In the genomic region with DNA sequence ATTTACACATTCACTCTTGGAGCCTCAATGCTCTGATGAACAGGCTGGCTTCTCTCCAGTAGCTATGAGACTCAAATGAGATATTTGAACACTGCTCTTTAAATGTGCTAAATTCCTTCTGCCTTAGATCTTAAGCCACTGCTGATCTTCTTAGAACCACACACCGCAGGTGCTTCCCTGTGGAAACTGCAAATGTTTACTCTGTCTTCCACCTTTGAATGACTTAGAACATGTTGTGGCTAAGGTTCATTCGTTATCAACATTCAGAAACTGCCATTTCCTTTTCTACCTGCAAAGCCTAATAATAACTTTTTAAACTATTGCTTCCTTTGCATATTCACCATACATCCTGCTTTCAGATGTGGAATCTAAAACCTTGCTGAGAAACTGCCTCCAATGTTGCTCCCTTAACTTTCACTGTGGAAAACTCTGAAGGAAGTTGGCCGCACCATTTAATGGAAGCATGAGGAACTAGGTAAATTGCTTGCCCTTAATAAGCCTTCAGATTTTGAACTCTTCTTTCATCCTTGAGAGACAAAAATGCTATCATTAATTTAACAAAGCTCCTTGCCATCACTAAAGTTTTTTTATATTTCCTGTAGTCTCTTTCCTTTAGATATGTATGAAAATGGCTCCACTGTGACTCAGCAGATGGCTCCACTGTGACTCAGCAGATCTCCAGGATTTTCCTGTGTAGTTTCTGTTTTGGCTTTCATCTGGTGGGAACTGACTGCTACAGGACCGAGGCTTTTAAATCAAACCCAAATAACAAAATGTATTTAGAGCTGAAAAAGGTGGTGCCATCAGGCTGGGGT, we compare ENCODE assay signal across 1 cellular context.
TF ChIP-seq lines count a peak whose summit lies in the region.

No MANE protein-coding gene starts in this region.

TF ChIP-seq in K562, 482 proteins besides CTCF, POLR2A, EP300 and RAD21 (continued from another document and continues in another):
- TF ChIP-seq, protein P1, sequence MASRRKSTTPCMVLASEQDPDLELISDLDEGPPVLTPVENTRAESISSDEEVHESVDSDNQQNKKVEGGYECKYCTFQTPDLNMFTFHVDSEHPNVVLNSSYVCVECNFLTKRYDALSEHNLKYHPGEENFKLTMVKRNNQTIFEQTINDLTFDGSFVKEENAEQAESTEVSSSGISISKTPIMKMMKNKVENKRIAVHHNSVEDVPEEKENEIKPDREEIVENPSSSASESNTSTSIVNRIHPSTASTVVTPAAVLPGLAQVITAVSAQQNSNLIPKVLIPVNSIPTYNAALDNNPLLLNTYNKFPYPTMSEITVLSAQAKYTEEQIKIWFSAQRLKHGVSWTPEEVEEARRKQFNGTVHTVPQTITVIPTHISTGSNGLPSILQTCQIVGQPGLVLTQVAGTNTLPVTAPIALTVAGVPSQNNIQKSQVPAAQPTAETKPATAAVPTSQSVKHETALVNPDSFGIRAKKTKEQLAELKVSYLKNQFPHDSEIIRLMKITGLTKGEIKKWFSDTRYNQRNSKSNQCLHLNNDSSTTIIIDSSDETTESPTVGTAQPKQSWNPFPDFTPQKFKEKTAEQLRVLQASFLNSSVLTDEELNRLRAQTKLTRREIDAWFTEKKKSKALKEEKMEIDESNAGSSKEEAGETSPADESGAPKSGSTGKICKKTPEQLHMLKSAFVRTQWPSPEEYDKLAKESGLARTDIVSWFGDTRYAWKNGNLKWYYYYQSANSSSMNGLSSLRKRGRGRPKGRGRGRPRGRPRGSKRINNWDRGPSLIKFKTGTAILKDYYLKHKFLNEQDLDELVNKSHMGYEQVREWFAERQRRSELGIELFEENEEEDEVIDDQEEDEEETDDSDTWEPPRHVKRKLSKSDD (conservative IDR thresholded peaks at IDR 0.05; ENCODE audit: low read length) = no peak
- TF ChIP-seq SMARCC2 (IDR thresholded peaks at IDR 0.05; ENCODE audit: low read depth) = peak; percentile 73; the same call in 1 of the 2 replicates
- TF ChIP-seq LEF1 (IDR thresholded peaks at IDR 0.05) = no peak
- TF ChIP-seq JUNB (CRISPR knock-in tag; conservative IDR thresholded peaks at IDR 0.05) = no peak
- TF ChIP-seq, protein P2, sequence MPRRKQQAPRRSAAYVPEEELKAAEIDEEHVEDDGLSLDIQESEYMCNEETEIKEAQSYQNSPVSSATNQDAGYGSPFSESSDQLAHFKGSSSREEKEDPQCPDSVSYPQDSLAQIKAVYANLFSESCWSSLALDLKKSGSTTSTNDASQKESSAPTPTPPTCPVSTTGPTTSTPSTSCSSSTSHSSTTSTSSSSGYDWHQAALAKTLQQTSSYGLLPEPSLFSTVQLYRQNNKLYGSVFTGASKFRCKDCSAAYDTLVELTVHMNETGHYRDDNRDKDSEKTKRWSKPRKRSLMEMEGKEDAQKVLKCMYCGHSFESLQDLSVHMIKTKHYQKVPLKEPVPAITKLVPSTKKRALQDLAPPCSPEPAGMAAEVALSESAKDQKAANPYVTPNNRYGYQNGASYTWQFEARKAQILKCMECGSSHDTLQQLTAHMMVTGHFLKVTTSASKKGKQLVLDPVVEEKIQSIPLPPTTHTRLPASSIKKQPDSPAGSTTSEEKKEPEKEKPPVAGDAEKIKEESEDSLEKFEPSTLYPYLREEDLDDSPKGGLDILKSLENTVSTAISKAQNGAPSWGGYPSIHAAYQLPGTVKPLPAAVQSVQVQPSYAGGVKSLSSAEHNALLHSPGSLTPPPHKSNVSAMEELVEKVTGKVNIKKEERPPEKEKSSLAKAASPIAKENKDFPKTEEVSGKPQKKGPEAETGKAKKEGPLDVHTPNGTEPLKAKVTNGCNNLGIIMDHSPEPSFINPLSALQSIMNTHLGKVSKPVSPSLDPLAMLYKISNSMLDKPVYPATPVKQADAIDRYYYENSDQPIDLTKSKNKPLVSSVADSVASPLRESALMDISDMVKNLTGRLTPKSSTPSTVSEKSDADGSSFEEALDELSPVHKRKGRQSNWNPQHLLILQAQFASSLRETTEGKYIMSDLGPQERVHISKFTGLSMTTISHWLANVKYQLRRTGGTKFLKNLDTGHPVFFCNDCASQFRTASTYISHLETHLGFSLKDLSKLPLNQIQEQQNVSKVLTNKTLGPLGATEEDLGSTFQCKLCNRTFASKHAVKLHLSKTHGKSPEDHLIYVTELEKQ (CRISPR knock-in tag; IDR thresholded peaks at IDR 0.05) = no peak
- TF ChIP-seq CC2D1A (IDR thresholded peaks at IDR 0.05) = no peak; the same call in 1 of the 2 replicates
- TF ChIP-seq POLR2AphosphoS5 (IDR thresholded peaks at IDR 0.05; ENCODE audit: control insufficient read depth, insufficient read depth, low read depth, low read length) = no peak
- TF ChIP-seq ZNF699 (CRISPR knock-in tag; IDR thresholded peaks at IDR 0.05; ENCODE audit: insufficient replicate concordance) = no peak
- peak; percentile 49; the same call in 1 of the 2 replicates for TF ChIP-seq CXXC5 (CRISPR knock-in tag; IDR thresholded peaks at IDR 0.05)
- no peak for TF ChIP-seq ZNF224 (CRISPR knock-in tag; IDR thresholded peaks at IDR 0.05)
- no peak for TF ChIP-seq GABPB1 (CRISPR knock-in tag; IDR thresholded peaks at IDR 0.05)
- TF ChIP-seq ESRRB (CRISPR knock-in tag; IDR thresholded peaks at IDR 0.05; ENCODE audit: borderline replicate concordance) = no peak
- TF ChIP-seq ZC3H8 (IDR thresholded peaks at IDR 0.05) = no peak
- peak; percentile 58 for TF ChIP-seq NUFIP1 (IDR thresholded peaks at IDR 0.05; ENCODE audit: partially characterized antibody)
- no peak for TF ChIP-seq PCBP1 (IDR thresholded peaks at IDR 0.05; ENCODE audit: low read depth, low read length, poor library complexity, severe bottlenecking)
- TF ChIP-seq LCOR (CRISPR knock-in tag; IDR thresholded peaks at IDR 0.05) = no peak
- TF ChIP-seq ZNF445 (CRISPR knock-in tag; IDR thresholded peaks at IDR 0.05; ENCODE audit: low read depth) = 0 out of 2 replicates have a peak, but pooled peaks have one; percentile 14
- TF ChIP-seq KAT7 (CRISPR knock-in tag; IDR thresholded peaks at IDR 0.05; ENCODE audit: borderline replicate concordance) = no peak
- peak; percentile 28; the same call in 1 of the 2 replicates for TF ChIP-seq CBFA2T3 (IDR thresholded peaks at IDR 0.05)
- TF ChIP-seq ZNF444 (CRISPR knock-in tag; IDR thresholded peaks at IDR 0.05) = no peak
- TF ChIP-seq SOX6 (IDR thresholded peaks at IDR 0.05) = no peak
- TF ChIP-seq MYBL2 (IDR thresholded peaks at IDR 0.05; ENCODE audit: low read depth) = no peak
- TF ChIP-seq MYBL2 (CRISPR knock-in tag; IDR thresholded peaks at IDR 0.05; ENCODE audit: borderline replicate concordance) = no peak
- no peak for TF ChIP-seq ZNF57 (CRISPR knock-in tag; IDR thresholded peaks at IDR 0.05)
- TF ChIP-seq CREM (IDR thresholded peaks at IDR 0.05; ENCODE audit: low read depth) = no peak
- TF ChIP-seq ZNF263 (CRISPR knock-in tag; IDR thresholded peaks at IDR 0.05; ENCODE audit: borderline replicate concordance) = no peak
- no peak for TF ChIP-seq STAT5B (CRISPR knock-in tag; IDR thresholded peaks at IDR 0.05)
- no peak for TF ChIP-seq PHF8 (IDR thresholded peaks at IDR 0.05; ENCODE audit: borderline replicate concordance, low read length)
- no peak for TF ChIP-seq RHOXF2B (CRISPR knock-in tag; conservative IDR thresholded peaks at IDR 0.05)
- 0 out of 2 replicates have a peak, but pooled peaks have one; percentile 10 for TF ChIP-seq TAF7 (tag; IDR thresholded peaks at IDR 0.05)
- TF ChIP-seq ZNF174 (CRISPR knock-in tag; IDR thresholded peaks at IDR 0.05) = no peak
- TF ChIP-seq, protein P3, sequence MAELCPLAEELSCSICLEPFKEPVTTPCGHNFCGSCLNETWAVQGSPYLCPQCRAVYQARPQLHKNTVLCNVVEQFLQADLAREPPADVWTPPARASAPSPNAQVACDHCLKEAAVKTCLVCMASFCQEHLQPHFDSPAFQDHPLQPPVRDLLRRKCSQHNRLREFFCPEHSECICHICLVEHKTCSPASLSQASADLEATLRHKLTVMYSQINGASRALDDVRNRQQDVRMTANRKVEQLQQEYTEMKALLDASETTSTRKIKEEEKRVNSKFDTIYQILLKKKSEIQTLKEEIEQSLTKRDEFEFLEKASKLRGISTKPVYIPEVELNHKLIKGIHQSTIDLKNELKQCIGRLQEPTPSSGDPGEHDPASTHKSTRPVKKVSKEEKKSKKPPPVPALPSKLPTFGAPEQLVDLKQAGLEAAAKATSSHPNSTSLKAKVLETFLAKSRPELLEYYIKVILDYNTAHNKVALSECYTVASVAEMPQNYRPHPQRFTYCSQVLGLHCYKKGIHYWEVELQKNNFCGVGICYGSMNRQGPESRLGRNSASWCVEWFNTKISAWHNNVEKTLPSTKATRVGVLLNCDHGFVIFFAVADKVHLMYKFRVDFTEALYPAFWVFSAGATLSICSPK (IDR thresholded peaks at IDR 0.05; ENCODE audit: borderline replicate concordance) = no peak
- TF ChIP-seq NRF1 (conservative IDR thresholded peaks at IDR 0.05 in 1 of 2, IDR thresholded peaks at IDR 0.05 in 1 of 2) = no peak
- TF ChIP-seq, protein P4, sequence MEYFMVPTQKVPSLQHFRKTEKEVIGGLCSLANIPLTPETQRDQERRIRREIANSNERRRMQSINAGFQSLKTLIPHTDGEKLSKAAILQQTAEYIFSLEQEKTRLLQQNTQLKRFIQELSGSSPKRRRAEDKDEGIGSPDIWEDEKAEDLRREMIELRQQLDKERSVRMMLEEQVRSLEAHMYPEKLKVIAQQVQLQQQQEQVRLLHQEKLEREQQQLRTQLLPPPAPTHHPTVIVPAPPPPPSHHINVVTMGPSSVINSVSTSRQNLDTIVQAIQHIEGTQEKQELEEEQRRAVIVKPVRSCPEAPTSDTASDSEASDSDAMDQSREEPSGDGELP (CRISPR knock-in tag; IDR thresholded peaks at IDR 0.05; ENCODE audit: borderline replicate concordance) = no peak
- TF ChIP-seq HLTF (IDR thresholded peaks at IDR 0.05) = no peak
- no peak for TF ChIP-seq ZNF436 (CRISPR knock-in tag; IDR thresholded peaks at IDR 0.05)
- TF ChIP-seq, protein P5, sequence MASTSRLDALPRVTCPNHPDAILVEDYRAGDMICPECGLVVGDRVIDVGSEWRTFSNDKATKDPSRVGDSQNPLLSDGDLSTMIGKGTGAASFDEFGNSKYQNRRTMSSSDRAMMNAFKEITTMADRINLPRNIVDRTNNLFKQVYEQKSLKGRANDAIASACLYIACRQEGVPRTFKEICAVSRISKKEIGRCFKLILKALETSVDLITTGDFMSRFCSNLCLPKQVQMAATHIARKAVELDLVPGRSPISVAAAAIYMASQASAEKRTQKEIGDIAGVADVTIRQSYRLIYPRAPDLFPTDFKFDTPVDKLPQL (IDR thresholded peaks at IDR 0.05; ENCODE audit: extremely low read depth, insufficient read length) = no peak
- TF ChIP-seq, protein P6, sequence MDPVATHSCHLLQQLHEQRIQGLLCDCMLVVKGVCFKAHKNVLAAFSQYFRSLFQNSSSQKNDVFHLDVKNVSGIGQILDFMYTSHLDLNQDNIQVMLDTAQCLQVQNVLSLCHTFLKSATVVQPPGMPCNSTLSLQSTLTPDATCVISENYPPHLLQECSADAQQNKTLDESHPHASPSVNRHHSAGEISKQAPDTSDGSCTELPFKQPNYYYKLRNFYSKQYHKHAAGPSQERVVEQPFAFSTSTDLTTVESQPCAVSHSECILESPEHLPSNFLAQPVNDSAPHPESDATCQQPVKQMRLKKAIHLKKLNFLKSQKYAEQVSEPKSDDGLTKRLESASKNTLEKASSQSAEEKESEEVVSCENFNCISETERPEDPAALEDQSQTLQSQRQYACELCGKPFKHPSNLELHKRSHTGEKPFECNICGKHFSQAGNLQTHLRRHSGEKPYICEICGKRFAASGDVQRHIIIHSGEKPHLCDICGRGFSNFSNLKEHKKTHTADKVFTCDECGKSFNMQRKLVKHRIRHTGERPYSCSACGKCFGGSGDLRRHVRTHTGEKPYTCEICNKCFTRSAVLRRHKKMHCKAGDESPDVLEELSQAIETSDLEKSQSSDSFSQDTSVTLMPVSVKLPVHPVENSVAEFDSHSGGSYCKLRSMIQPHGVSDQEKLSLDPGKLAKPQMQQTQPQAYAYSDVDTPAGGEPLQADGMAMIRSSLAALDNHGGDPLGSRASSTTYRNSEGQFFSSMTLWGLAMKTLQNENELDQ (CRISPR knock-in tag; IDR thresholded peaks at IDR 0.05; ENCODE audit: borderline replicate concordance) = no peak
- TF ChIP-seq PPARD (CRISPR knock-in tag; IDR thresholded peaks at IDR 0.05) = no peak
- no peak for TF ChIP-seq RAD51 (IDR thresholded peaks at IDR 0.05; ENCODE audit: borderline replicate concordance, low read depth)
- TF ChIP-seq, protein P7, sequence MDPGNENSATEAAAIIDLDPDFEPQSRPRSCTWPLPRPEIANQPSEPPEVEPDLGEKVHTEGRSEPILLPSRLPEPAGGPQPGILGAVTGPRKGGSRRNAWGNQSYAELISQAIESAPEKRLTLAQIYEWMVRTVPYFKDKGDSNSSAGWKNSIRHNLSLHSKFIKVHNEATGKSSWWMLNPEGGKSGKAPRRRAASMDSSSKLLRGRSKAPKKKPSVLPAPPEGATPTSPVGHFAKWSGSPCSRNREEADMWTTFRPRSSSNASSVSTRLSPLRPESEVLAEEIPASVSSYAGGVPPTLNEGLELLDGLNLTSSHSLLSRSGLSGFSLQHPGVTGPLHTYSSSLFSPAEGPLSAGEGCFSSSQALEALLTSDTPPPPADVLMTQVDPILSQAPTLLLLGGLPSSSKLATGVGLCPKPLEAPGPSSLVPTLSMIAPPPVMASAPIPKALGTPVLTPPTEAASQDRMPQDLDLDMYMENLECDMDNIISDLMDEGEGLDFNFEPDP (CRISPR knock-in tag; IDR thresholded peaks at IDR 0.05) = no peak
- TF ChIP-seq HDGF (IDR thresholded peaks at IDR 0.05) = no peak
- peak; percentile 79; the same call in 1 of the 2 replicates for TF ChIP-seq ZNF175 (CRISPR knock-in tag; IDR thresholded peaks at IDR 0.05; ENCODE audit: low read depth)
- no peak for TF ChIP-seq XRCC3 (IDR thresholded peaks at IDR 0.05)
